Comparison of ENCODE assay signal across 17 cellular contexts in the genomic region with DNA sequence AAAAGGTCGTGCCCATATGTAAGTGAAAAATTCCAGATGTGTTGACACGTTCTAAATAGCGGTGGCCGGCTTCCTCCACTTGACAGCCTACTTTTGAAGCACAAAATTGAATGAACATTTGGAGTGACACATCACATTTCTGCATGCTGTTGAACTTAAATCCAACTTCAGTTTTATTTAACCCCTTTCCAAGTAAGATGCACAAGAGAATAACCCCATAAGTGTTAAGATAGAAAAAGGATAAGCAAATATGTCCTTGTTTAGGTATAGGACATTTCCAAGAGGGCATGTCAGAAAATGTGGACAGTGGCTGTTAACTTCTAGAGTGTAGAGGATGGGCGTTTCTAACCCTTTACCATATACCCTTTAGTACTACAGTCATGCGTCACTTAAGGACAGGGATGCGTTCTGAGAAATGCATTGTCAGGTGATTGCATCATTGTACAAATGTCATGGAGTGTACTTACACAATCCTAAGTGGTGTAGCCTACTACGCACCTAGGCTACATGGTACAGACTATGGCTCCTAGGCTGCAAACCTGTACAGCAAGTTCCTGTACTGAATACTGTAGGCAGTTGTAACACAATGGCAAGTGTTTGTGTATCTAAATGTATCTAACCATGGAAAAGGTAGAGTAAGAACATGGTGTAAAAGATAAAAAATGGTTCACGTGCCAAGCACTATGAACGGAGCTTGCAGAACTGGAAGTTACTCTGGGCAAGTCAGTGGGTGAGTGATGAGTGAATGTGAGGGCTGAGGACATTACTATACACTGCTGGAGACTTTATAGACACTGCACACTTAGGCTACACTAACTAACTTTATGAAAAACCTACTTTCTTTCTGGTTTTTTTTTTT.
"Had no signal": no experiment of that assay in that cellular context is flagged by ENCODE, and none has a peak within 500 bp of the region (broad histone marks: within the 10 kb centered on the region; RNA-seq: fewer than 3 reads in every experiment).

No MANE protein-coding gene starts in this region.

- H3K4me3 Mint-ChIP-seq: activated CD4-positive, alpha-beta T cell treated with anti-CD3 and anti-CD28 coated beads for 36 hours; activated CD8-positive, alpha-beta T cell treated with anti-CD3 and anti-CD28 coated beads for 36 hours; activated naive CD8-positive, alpha-beta T cell treated with anti-CD3 and anti-CD28 coated beads, Interleukin-2, amount 10 ng/mL, durations not matched to agents 7 days and 5 days; activated T-cell treated with anti-CD3 and anti-CD28 coated beads, Interleukin-2, amount 50 U/mL, for 72 hours; memory B cell; stimulated activated naive B cell treated with anti-CD40 and anti-IgM and Interleukin-4, amounts not matched to agents 10 μg/mL and 1 μg/mL and 100 μg/mL, for 72 hours had no signal

- H3K9me3 Mint-ChIP-seq: activated naive CD8-positive, alpha-beta T cell treated with anti-CD3 and anti-CD28 coated beads, Interleukin-2, amount 10 ng/mL, durations not matched to agents 7 days and 5 days had no signal

- H3K27ac ChIP-seq: breast epithelium, heart left ventricle, psoas muscle, spleen had no signal

- H3K27ac Mint-ChIP-seq: activated CD4-positive, alpha-beta T cell treated with anti-CD3 and anti-CD28 coated beads for 36 hours; activated CD8-positive, alpha-beta T cell treated with anti-CD3 and anti-CD28 coated beads for 36 hours; activated naive CD8-positive, alpha-beta T cell treated with anti-CD3 and anti-CD28 coated beads, Interleukin-2, amount 10 ng/mL, durations not matched to agents 7 days and 5 days; activated T-cell treated with anti-CD3 and anti-CD28 coated beads, Interleukin-2, amount 50 U/mL, for 72 hours; memory B cell; stimulated activated naive B cell treated with anti-CD40 and anti-IgM and Interleukin-4, amounts not matched to agents 10 μg/mL and 1 μg/mL and 100 μg/mL, for 72 hours had no signal

- H3K4me1 ChIP-seq: breast epithelium, psoas muscle had no signal

- H3K36me3 ChIP-seq: breast epithelium, heart left ventricle, spleen had no signal

- H3K9me3 ChIP-seq: psoas muscle had no signal

- H3K36me3 Mint-ChIP-seq: activated naive CD8-positive, alpha-beta T cell treated with anti-CD3 and anti-CD28 coated beads, Interleukin-2, amount 10 ng/mL, durations not matched to agents 7 days and 5 days; memory B cell; stimulated activated naive B cell treated with anti-CD40 and anti-IgM and Interleukin-4, amounts not matched to agents 10 μg/mL and 1 μg/mL and 100 μg/mL, for 72 hours had no signal

- H3K4me3 ChIP-seq: breast epithelium, heart left ventricle, psoas muscle, spleen had no signal

- FAIRE-seq: islet of Langerhans had no signal

- H3K27me3 ChIP-seq: breast epithelium had no signal

- ATAC-seq: activated CD4-positive, alpha-beta T cell treated with anti-CD3 and anti-CD28 coated beads for 36 hours; activated CD8-positive, alpha-beta T cell treated with anti-CD3 and anti-CD28 coated beads for 36 hours; activated T-cell treated with anti-CD3 and anti-CD28 coated beads, Interleukin-2, amount 50 U/mL, for 72 hours; heart left ventricle; psoas muscle; sciatic nerve; stimulated activated naive B cell treated with anti-CD40 and anti-IgM and Interleukin-4, amounts not matched to agents 10 μg/mL and 1 μg/mL and 100 μg/mL, for 72 hours had no signal

- DNase-seq: activated CD4-positive, alpha-beta T cell treated with anti-CD3 and anti-CD28 coated beads for 36 hours; activated CD8-positive, alpha-beta memory T cell treated with anti-CD3 and anti-CD28 coated beads, Interleukin-2, amount 50 U/mL, for 4 hours; activated CD8-positive, alpha-beta T cell treated with anti-CD3 and anti-CD28 coated beads for 36 hours; activated gamma-delta T cell treated with Interleukin-2 at 50 U/mL for 16 hours; activated naive CD8-positive, alpha-beta T cell treated with anti-CD3 and anti-CD28 coated beads, Interleukin-2, amount 10 ng/mL, durations not matched to agents 7 days and 5 days; activated T-cell treated with anti-CD3 and anti-CD28 coated beads, Interleukin-2, amount 50 U/mL, for 72 hours; anterior cingulate cortex; foreskin melanocyte; heart left ventricle; psoas muscle; spleen; stimulated activated CD4-positive, alpha-beta T cell treated with anti-CD3 and anti-CD28 coated beads, Interleukin-1b, Interleukin-23, amount 100 ng/mL, for 48 hours; stimulated activated naive B cell treated with anti-CD40 and anti-IgM and Interleukin-4, amounts not matched to agents 10 μg/mL and 1 μg/mL and 100 μg/mL, for 72 hours had no signal
